ENCODE assay signal across 24 cellular contexts in genomic region chr11:1037506-1038055, GRCh38. TPM values are rescaled to one million over a fixed set of nuclear protein-coding genes. Genes with fewer than 3 reads are reported as not detected.
DNase-seq lines count a peak whose midpoint lies in the region; ATAC-seq, FAIRE-seq and TF ChIP-seq lines count a peak whose summit lies in the region.
"Had no signal": no experiment of that assay in that cellular context is flagged by ENCODE, and none has a peak within 500 bp of the region (broad histone marks: within the 10 kb centered on the region; RNA-seq: fewer than 3 reads in every experiment).

No MANE protein-coding gene starts in this region.

- H3K27ac ChIP-seq in right cardiac atrium (ENCODE audit: low read length): no peak overlapping the region
- H3K27ac ChIP-seq in heart left ventricle: no peak overlapping the region
- peak overlapping the region; percentile 26; the same call in 1 of the 2 replicates for H3K27ac ChIP-seq in BLaER1
- H3K27ac ChIP-seq in H1 (ENCODE audit: low read depth, low read length): no peak overlapping the region
- H3K27ac ChIP-seq in A673 (ENCODE audit: low read depth, low read length, poor library complexity, severe bottlenecking): no peak overlapping the region
- H3K27ac ChIP-seq: 22Rv1; A549; BLaER1 treated with 17β-estradiol and CSF1 and Interleukin-3, amounts not matched to agents 10 nM and 100 nM; C4-2B had no signal

- no peak overlapping the region for H4K91ac ChIP-seq in H1 (replicated peaks; ENCODE audit: insufficient read length, low read length)

- intact Hi-C loops in right cardiac atrium (cut with DNase I): no loop called here
- intact Hi-C loops in heart left ventricle (cut with DNase I): no loop called here
- intact Hi-C loops in A673 (cut with micrococcal nuclease; ENCODE audit: unreplicated experiment): no loop called here

- H3K14ac ChIP-seq in H1 (ENCODE audit: insufficient read length): no peak overlapping the region

- no peak overlapping the region for H2BK120ac ChIP-seq in H1 (replicated peaks; ENCODE audit: low read depth, low read length)

- no peak overlapping the region for H2BK12ac ChIP-seq in H1 (ENCODE audit: low read depth, low read length)

- no peaks in the 10 kb centered on the region for H4K20me1 ChIP-seq in BLaER1
- peaks cover 0 to 6% of the 10 kb centered on the region in 2 experiments for H4K20me1 ChIP-seq in H1 (replicated peaks in 1 of 2; ENCODE audit: control insufficient read depth in 1 of 2, insufficient read depth in 2 of 2, low read length in 2 of 2)

- H3K79me1 ChIP-seq in H1 (ENCODE audit: low read depth, low read length): no peaks in the 10 kb centered on the region

- no peak overlapping the region for H2BK15ac ChIP-seq in H1 (ENCODE audit: low read length)

- no peaks in the 10 kb centered on the region for H3K36me3 ChIP-seq in heart left ventricle
- no peaks in the 10 kb centered on the region for H3K36me3 ChIP-seq in BLaER1
- H3K36me3 ChIP-seq in H1 (ENCODE audit: control insufficient read depth in 2 of 4, insufficient read depth in 4 of 4, low read length in 3 of 4): no peaks in the 10 kb centered on the region
- H3K36me3 ChIP-seq in A673 (ENCODE audit: insufficient read depth, low read length, poor library complexity, severe bottlenecking): no peaks in the 10 kb centered on the region
- H3K36me3 ChIP-seq: BE2C; BLaER1 treated with 17β-estradiol and CSF1 and Interleukin-3, amounts not matched to agents 10 nM and 100 nM had no signal

- H3K79me2 ChIP-seq in H1 (ENCODE audit: control insufficient read depth in 1 of 2, insufficient read depth in 2 of 2, low read length in 2 of 2): no peaks in the 10 kb centered on the region

- no peaks in the 10 kb centered on the region for H3K27me3 ChIP-seq in right cardiac atrium (ENCODE audit: control insufficient read depth, insufficient read depth)
- peaks cover 3 to 42% (median 17%) of the 10 kb centered on the region in 9 donors for H3K27me3 ChIP-seq in heart left ventricle
- H3K27me3 ChIP-seq in BLaER1: no peaks in the 10 kb centered on the region
- no peaks in the 10 kb centered on the region for H3K27me3 ChIP-seq in H1 (replicated peaks in 1 of 4; ENCODE audit: control insufficient read depth in 3 of 4, extremely low read depth in 1 of 4, insufficient read depth in 3 of 4, low read length in 3 of 4)
- H3K27me3 ChIP-seq in A673 (replicated peaks; ENCODE audit: insufficient read depth, low read depth, low read length, poor library complexity): no peaks in the 10 kb centered on the region
- H3K27me3 ChIP-seq: BE2C; BLaER1 treated with 17β-estradiol and CSF1 and Interleukin-3, amounts not matched to agents 10 nM and 100 nM had no signal

- no peak for TF ChIP-seq CTCF in heart left ventricle (IDR thresholded peaks at IDR 0.05)
- TF ChIP-seq CTCF in H1 (IDR thresholded peaks at IDR 0.05; ENCODE audit: control extremely low read depth in 1 of 3, insufficient read depth in 1 of 3, low read depth in 1 of 3, low read length in 3 of 3): no peak
- no peak for TF ChIP-seq CTCF in A673 (conservative IDR thresholded peaks at IDR 0.05; ENCODE audit: low read depth, low read length)

- H3K9me3 ChIP-seq in right cardiac atrium (ENCODE audit: control insufficient read depth, low read length) (no peaks in the 10 kb centered on the region), heart left ventricle (no peaks in the 10 kb centered on the region), BLaER1 (no peaks in the 10 kb centered on the region), H1 (ENCODE audit: insufficient read depth in 2 of 2, low read depth in 1 of 2, low read length in 1 of 2) (no peaks in the 10 kb centered on the region), A673 (ENCODE audit: low read depth, low read length, poor library complexity, severe bottlenecking) (no peaks in the 10 kb centered on the region)
- H3K9me3 ChIP-seq: A549; BE2C; BLaER1 treated with 17β-estradiol and CSF1 and Interleukin-3, amounts not matched to agents 10 nM and 100 nM; Caco-2 had no signal

- DNase-seq in right cardiac atrium (peak in 2 of 3 donors; percentile 38 to 59), heart left ventricle (no peak), H1 (ENCODE audit: low read depth in 1 of 2, low spot score in 2 of 2) (no peak), A673 (ENCODE audit: low spot score) (no peak), NOMO-1 (lab: John Stamatoyannopoulos, UW; ENCODE audit: unreplicated experiment in 2 of 2) (no peak)
- DNase-seq: ACHN; BE2C; Caco-2; Calu3; CD4-positive, alpha-beta T cell; DMS79 treated with DMSO at 0.1 percent for 48 hours; GF-D8 had no signal

- no peak overlapping the region; the same call in 1 of the 2 replicates for H3K18ac ChIP-seq in H1 (ENCODE audit: extremely low read depth, low read length)

- peak overlapping the region; percentile 85; the same call in 1 of the 2 replicates for H4K8ac ChIP-seq in H1 (ENCODE audit: extremely low read depth, insufficient read depth, low read length)

- TF ChIP-seq EP300 in H1 (IDR thresholded peaks at IDR 0.05; ENCODE audit: borderline replicate concordance in 1 of 2, low read depth in 2 of 2, low read length in 2 of 2): no peak

- no peak overlapping the region; the same call in 1 of the 2 replicates for H2BK5ac ChIP-seq in H1 (ENCODE audit: low read depth, low read length)

- no peak overlapping the region for H2AK5ac ChIP-seq in H1 (ENCODE audit: low read depth, low read length)

- 79% methylated on average over 26 of the region's 26 CpGs for WGBS in right cardiac atrium
- WGBS in heart left ventricle, 4 donors: 76 to 84% (median 82%) methylated on average over 8 to 26 of the region's 26 CpGs
- WGBS in H1 (ENCODE audit: extremely low coverage in 1 of 2, insufficient coverage in 1 of 2, insufficient read length in 1 of 2, insufficient replicate concordance in 2 of 2, low coverage in 1 of 2, low lambda C conversion rate in 2 of 2, missing lambda C conversion rate in 1 of 2), 2 experiments: 93% methylated on average over 16 of the region's 26 CpGs; no CpG with 5 or more reads in 1 of the 2 experiments

- no peak overlapping the region for H4K5ac ChIP-seq in H1 (ENCODE audit: insufficient read length, low read depth, low read length)

- FAIRE-seq in H1 (lab: Jason Lieb, UNC): no peak
- FAIRE-seq: A549, D721Med, G401.6, GM12891, GM19239 had no signal

- H3K4ac ChIP-seq in H1 (replicated peaks; ENCODE audit: insufficient read length, low read depth, low read length): no peak overlapping the region

- H3K4me3 ChIP-seq in right cardiac atrium (ENCODE audit: low read length) (no peak overlapping the region), heart left ventricle (no peak overlapping the region), BLaER1 (no peak overlapping the region), H1 (ENCODE audit: extremely low read depth in 1 of 4, insufficient read depth in 2 of 4, low read depth in 3 of 4, low read length in 4 of 4) (no peak overlapping the region), A673 (ENCODE audit: low read depth, low read length, poor library complexity, severe bottlenecking) (no peak overlapping the region)
- H3K4me3 ChIP-seq: A549; BLaER1 treated with 17β-estradiol and CSF1 and Interleukin-3, amounts not matched to agents 10 nM and 100 nM had no signal

- peaks cover 1% of the 10 kb centered on the region for H3K23me2 ChIP-seq in H1 (ENCODE audit: low read depth, low read length)

- H2AFZ ChIP-seq in H1 (ENCODE audit: low read length): no peak overlapping the region

- H3K4me2 ChIP-seq in BLaER1 (no peak overlapping the region), H1 (ENCODE audit: insufficient read depth in 1 of 2, low read depth in 2 of 2, low read length in 2 of 2) (no peak overlapping the region)
- H3K4me2 ChIP-seq: A549; BLaER1 treated with 17β-estradiol and CSF1 and Interleukin-3, amounts not matched to agents 10 nM and 100 nM had no signal

- no peak overlapping the region for H3K9ac ChIP-seq in BLaER1
- no peak overlapping the region for H3K9ac ChIP-seq in H1 (replicated peaks in 1 of 4; ENCODE audit: extremely low read depth in 1 of 4, low read depth in 3 of 4, low read length in 3 of 4)
- H3K9ac ChIP-seq: BLaER1 treated with 17β-estradiol and CSF1 and Interleukin-3, amounts not matched to agents 10 nM and 100 nM had no signal

- no peaks in the 10 kb centered on the region for H3K4me1 ChIP-seq in right cardiac atrium (ENCODE audit: control insufficient read depth, insufficient read depth, low read length)
- peaks cover 0 to 4% (median 0%) of the 10 kb centered on the region in 12 donors for H3K4me1 ChIP-seq in heart left ventricle
- peaks cover 41% of the 10 kb centered on the region for H3K4me1 ChIP-seq in BLaER1
- peaks cover 0 to 2% (median 0%) of the 10 kb centered on the region in 4 experiments; a peak in 2 of 7 replicates for H3K4me1 ChIP-seq in H1 (replicated peaks in 1 of 4; ENCODE audit: control insufficient read depth in 3 of 4, insufficient read depth in 4 of 4, low read length in 3 of 4)
- no peaks in the 10 kb centered on the region for H3K4me1 ChIP-seq in A673 (ENCODE audit: insufficient read depth, low read length, poor library complexity, severe bottlenecking)
- H3K4me1 ChIP-seq: BE2C had no signal

- no peak for TF ChIP-seq POLR2A in heart left ventricle (IDR thresholded peaks at IDR 0.05)
- TF ChIP-seq POLR2A in H1 (IDR thresholded peaks at IDR 0.05; ENCODE audit: control extremely low read depth in 1 of 2, low read depth in 2 of 2, low read length in 2 of 2): no peak

- POLR2A ChIA-PET in H1 (lab: Charles Lee; ENCODE audit: partially characterized antibody): no interaction called here
- POLR2A ChIA-PET in A673 (lab: Charles Lee; ENCODE audit: low non-redundant PET): no interaction called here

- ATAC-seq in right cardiac atrium (no peak), heart left ventricle (no peak)
- ATAC-seq: A549; CD8-positive, alpha-beta T cell had no signal

- no TSS peak for BruUV-seq in A673 (replicated peaks; lab: Mats Ljungman, UMichigan)

- no peak overlapping the region for H3K56ac ChIP-seq in H1 (replicated peaks; ENCODE audit: insufficient read length, low read depth, low read length)

- CTCF ChIA-PET in H1 (lab: Charles Lee; ENCODE audit: partially characterized antibody): interaction anchor here (0.9 to 3.7 kb wide), 5 partner anchors 22 to 190 kb away, joined by 3 to 10 read pairs (median 5); no protein-coding TSS in a partner anchor
- CTCF ChIA-PET in A673 (lab: Charles Lee): no interaction called here

- H3K23ac ChIP-seq in H1 (ENCODE audit: insufficient read length): no peak overlapping the region

- no peak for TF ChIP-seq RAD21 in H1 (IDR thresholded peaks at IDR 0.05 in 1 of 2, conservative IDR thresholded peaks at IDR 0.05 in 1 of 2; ENCODE audit: low read depth in 2 of 2, low read length in 2 of 2)

- H2BK20ac ChIP-seq in H1 (ENCODE audit: low read length): no peak overlapping the region

RNA-seq across cellular contexts. Expression of gene MUC6, which starts 1.1 kb away (rescaled TPM):
- total RNA-seq in right cardiac atrium (not detected), heart left ventricle (not detected), A673 (2021) (not detected in 2 replicates)
- polyA plus RNA-seq in right cardiac atrium (0.05 TPM), heart left ventricle (under 1 TPM; 0.04 to 0.06 TPM), H1 (2011; rRNA removed) (0.09 TPM in 1 of 2 replicates, not detected in the other)
- not detected in 2 replicates for total RNA-seq in H1 (2021; fragmentation: NEBNext Ultra II Directional; extraction: Animal tissue kit (Norgen Biotek cat#: 25700))
- polyA plus RNA-seq in H1 (2011; cell fraction: cytosol; rRNA removed): not detected
- polyA plus RNA-seq in H1 (2011; cell fraction: nucleus; rRNA removed): not detected
- polyA plus RNA-seq in H1 (2012, experiment 1 of 2): 0.24 to 1.1 TPM (median 0.29 TPM) in 4 replicates
- polyA plus RNA-seq in H1 (2012, experiment 2 of 2): 0.03 TPM
- polyA plus RNA-seq in H1 (2013, experiment 1 of 2): under 0.01 TPM
- not detected for polyA plus RNA-seq in H1 (2013, experiment 2 of 2)
- not detected in 2 replicates for polyA minus RNA-seq in H1 (2011; rRNA and poly(A)+ RNA removed)
- polyA minus RNA-seq in H1 (2011; cell fraction: cytosol; rRNA and poly(A)+ RNA removed): not detected
- polyA minus RNA-seq in H1 (2011; cell fraction: nucleus; rRNA and poly(A)+ RNA removed): not detected
- total RNA-seq: A172; Caco-2; CD4-positive, alpha-beta T cell; CD8-positive, alpha-beta T cell had no signal
- polyA plus RNA-seq: A549, AG04450 had no signal

RNA-seq across cellular contexts. Expression of gene MUC2, which starts 37.1 kb away (rescaled TPM):
- total RNA-seq in right cardiac atrium (under 1 TPM in 1 of 4 donors, not detected in 3; 0.03 TPM), heart left ventricle (under 1 TPM in 1 of 9 donors, not detected in 8; 0.07 TPM), A673 (2021) (not detected in 2 replicates)
- polyA plus RNA-seq in right cardiac atrium (0.02 TPM), heart left ventricle (under 1 TPM in 1 of 2 donors, not detected in 1; 0.01 TPM), H1 (2011; rRNA removed) (not detected in 2 replicates)
- not detected in 2 replicates for total RNA-seq in H1 (2021; fragmentation: NEBNext Ultra II Directional; extraction: Animal tissue kit (Norgen Biotek cat#: 25700))
- polyA plus RNA-seq in H1 (2011; cell fraction: cytosol; rRNA removed): not detected
- not detected for polyA plus RNA-seq in H1 (2011; cell fraction: nucleus; rRNA removed)
- polyA plus RNA-seq in H1 (2012, experiment 1 of 2): 0.01 to 0.04 TPM in 2 of 4 replicates, not detected in the others
- not detected for polyA plus RNA-seq in H1 (2012, experiment 2 of 2)
- polyA plus RNA-seq in H1 (2013, experiment 1 of 2): 0.02 TPM
- under 0.01 TPM for polyA plus RNA-seq in H1 (2013, experiment 2 of 2)
- polyA minus RNA-seq in H1 (2011; rRNA and poly(A)+ RNA removed): not detected in 2 replicates
- not detected for polyA minus RNA-seq in H1 (2011; cell fraction: cytosol; rRNA and poly(A)+ RNA removed)
- polyA minus RNA-seq in H1 (2011; cell fraction: nucleus; rRNA and poly(A)+ RNA removed): not detected
- total RNA-seq: A172; Calu3; CD4-positive, alpha-beta T cell; CD8-positive, alpha-beta T cell had no signal
- polyA plus RNA-seq: AG04450 had no signal

Comparison
In these comparisons a context has a peak if more than half of its experiments do, and no peak if none do; other contexts are left out.
1. DNase-seq: peak in right cardiac atrium (2 of 3); none in heart left ventricle (0 of 5), H1 (0 of 2), A673 (single experiment) and NOMO-1 (0 of 2).